In the genomic region with DNA sequence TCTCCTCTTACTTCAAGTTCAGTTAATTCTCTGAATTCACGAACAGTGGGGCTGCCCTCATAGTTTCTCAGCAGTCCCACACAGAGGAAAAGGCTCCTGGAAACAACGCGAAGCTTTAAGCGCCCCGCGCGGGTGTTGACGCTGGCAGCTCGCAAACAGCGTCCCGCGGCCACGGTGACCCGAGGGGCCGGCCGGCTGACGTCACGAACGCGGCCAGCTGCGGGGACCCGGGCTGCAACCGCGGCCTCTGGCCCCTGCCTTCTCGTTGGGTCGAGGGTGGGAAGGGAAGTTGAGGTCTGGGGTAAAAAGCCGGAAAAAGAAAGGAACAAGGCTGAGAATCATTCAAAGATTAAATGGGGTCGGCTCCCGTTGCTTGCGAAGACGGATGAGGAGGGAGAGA, we compare ENCODE assay signal across 2 cellular contexts.
TF ChIP-seq lines count a peak whose summit lies in the region.

No MANE protein-coding gene starts in this region.

TF ChIP-seq in WTC11, 78 proteins besides CTCF, POLR2A, EP300 and RAD21 (continued from another document):
- TF ChIP-seq, protein P1, sequence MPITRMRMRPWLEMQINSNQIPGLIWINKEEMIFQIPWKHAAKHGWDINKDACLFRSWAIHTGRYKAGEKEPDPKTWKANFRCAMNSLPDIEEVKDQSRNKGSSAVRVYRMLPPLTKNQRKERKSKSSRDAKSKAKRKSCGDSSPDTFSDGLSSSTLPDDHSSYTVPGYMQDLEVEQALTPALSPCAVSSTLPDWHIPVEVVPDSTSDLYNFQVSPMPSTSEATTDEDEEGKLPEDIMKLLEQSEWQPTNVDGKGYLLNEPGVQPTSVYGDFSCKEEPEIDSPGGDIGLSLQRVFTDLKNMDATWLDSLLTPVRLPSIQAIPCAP (CRISPR knock-in tag; IDR thresholded peaks at IDR 0.05): no peak
- TF ChIP-seq CREM (CRISPR knock-in tag; IDR thresholded peaks at IDR 0.05) (no peak; the same call in 1 of the 2 replicates), ZNF263 (CRISPR knock-in tag; IDR thresholded peaks at IDR 0.05; ENCODE audit: low read depth) (no peak), JUN (CRISPR knock-in tag; IDR thresholded peaks at IDR 0.05) (no peak), AFF4 (CRISPR knock-in tag; IDR thresholded peaks at IDR 0.05; ENCODE audit: borderline replicate concordance) (0 out of 2 replicates have a peak, but pooled peaks have one; percentile 23), MXD4 (CRISPR knock-in tag; IDR thresholded peaks at IDR 0.05; ENCODE audit: borderline replicate concordance) (no peak), NFE2L1 (CRISPR knock-in tag; IDR thresholded peaks at IDR 0.05) (no peak), OVOL2 (CRISPR knock-in tag; IDR thresholded peaks at IDR 0.05; ENCODE audit: borderline replicate concordance) (no peak), FOXJ3 (CRISPR knock-in tag; IDR thresholded peaks at IDR 0.05; ENCODE audit: borderline replicate concordance) (no peak), GABPB1 (CRISPR knock-in tag; IDR thresholded peaks at IDR 0.05) (no peak), RORB (CRISPR knock-in tag; IDR thresholded peaks at IDR 0.05) (no peak), ZBTB21 (CRISPR knock-in tag; IDR thresholded peaks at IDR 0.05; ENCODE audit: borderline replicate concordance) (0 out of 2 replicates have a peak, but pooled peaks have one; percentile 50), SMAD4 (CRISPR knock-in tag; IDR thresholded peaks at IDR 0.05) (no peak)
- TF ChIP-seq, protein P2, sequence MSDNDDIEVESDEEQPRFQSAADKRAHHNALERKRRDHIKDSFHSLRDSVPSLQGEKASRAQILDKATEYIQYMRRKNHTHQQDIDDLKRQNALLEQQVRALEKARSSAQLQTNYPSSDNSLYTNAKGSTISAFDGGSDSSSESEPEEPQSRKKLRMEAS (CRISPR knock-in tag; IDR thresholded peaks at IDR 0.05): peak; percentile 28; the same call in 1 of the 2 replicates
- TF ChIP-seq, protein P3, sequence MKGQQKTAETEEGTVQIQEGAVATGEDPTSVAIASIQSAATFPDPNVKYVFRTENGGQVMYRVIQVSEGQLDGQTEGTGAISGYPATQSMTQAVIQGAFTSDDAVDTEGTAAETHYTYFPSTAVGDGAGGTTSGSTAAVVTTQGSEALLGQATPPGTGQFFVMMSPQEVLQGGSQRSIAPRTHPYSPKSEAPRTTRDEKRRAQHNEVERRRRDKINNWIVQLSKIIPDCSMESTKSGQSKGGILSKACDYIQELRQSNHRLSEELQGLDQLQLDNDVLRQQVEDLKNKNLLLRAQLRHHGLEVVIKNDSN (CRISPR knock-in tag; IDR thresholded peaks at IDR 0.05): no peak
- TF ChIP-seq, protein P4, sequence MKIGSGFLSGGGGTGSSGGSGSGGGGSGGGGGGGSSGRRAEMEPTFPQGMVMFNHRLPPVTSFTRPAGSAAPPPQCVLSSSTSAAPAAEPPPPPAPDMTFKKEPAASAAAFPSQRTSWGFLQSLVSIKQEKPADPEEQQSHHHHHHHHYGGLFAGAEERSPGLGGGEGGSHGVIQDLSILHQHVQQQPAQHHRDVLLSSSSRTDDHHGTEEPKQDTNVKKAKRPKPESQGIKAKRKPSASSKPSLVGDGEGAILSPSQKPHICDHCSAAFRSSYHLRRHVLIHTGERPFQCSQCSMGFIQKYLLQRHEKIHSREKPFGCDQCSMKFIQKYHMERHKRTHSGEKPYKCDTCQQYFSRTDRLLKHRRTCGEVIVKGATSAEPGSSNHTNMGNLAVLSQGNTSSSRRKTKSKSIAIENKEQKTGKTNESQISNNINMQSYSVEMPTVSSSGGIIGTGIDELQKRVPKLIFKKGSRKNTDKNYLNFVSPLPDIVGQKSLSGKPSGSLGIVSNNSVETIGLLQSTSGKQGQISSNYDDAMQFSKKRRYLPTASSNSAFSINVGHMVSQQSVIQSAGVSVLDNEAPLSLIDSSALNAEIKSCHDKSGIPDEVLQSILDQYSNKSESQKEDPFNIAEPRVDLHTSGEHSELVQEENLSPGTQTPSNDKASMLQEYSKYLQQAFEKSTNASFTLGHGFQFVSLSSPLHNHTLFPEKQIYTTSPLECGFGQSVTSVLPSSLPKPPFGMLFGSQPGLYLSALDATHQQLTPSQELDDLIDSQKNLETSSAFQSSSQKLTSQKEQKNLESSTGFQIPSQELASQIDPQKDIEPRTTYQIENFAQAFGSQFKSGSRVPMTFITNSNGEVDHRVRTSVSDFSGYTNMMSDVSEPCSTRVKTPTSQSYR (CRISPR knock-in tag; IDR thresholded peaks at IDR 0.05): 0 out of 2 replicates have a peak, but pooled peaks have one; percentile 20
TF ChIP-seq in WTC11: peak in this region for 5.

TF ChIP-seq in endothelial cell of umbilical vein, 7 proteins besides CTCF, POLR2A, EP300 and RAD21:
- no peak for TF ChIP-seq POLR2AphosphoS5 (IDR thresholded peaks at IDR 0.05; ENCODE audit: insufficient read depth, low read depth, low read length)
- TF ChIP-seq EZH2 (IDR thresholded peaks at IDR 0.05; ENCODE audit: borderline replicate concordance, low read depth, low read length, severe bottlenecking): peak; percentile 60
- no peak for TF ChIP-seq MYC (IDR thresholded peaks at IDR 0.05; ENCODE audit: low read depth, low read length)
